In genomic region chr16:57128787-57129389, GRCh38 we compare ENCODE assay signal across 12 cellular contexts. TPM values are rescaled to one million over a fixed set of nuclear protein-coding genes. Genes with fewer than 3 reads are reported as not detected.
DNase-seq lines count a peak whose midpoint lies in the region; ATAC-seq and TF ChIP-seq lines count a peak whose summit lies in the region.
"Had no signal": no experiment of that assay in that cellular context is flagged by ENCODE, and none has a peak within 500 bp of the region (broad histone marks: within the 10 kb centered on the region; RNA-seq: fewer than 3 reads in every experiment).

No MANE protein-coding gene starts in this region.

- H3K27ac ChIP-seq in HEK293 (ENCODE audit: extremely low read depth, low read depth, low read length), result no peak overlapping the region

- DNase-seq in activated CD8-positive, alpha-beta T cell treated with anti-CD3 and anti-CD28 coated beads for 36 hours, result peak; percentile 90
- peak; percentile 24 for DNase-seq in central memory CD4-positive, alpha-beta T cell
- DNase-seq in stimulated activated effector memory CD8-positive, alpha-beta T cell treated with anti-CD3 and anti-CD28 coated beads, Interleukin-12 subunit alpha, Interleukin-12 subunit beta, amount 100 ng/mL, for 72 hours (ENCODE audit: low spot score in 2 of 2), result peak in 1 of 2 donors; percentile 72
- DNase-seq in lower leg skin (ENCODE audit: low spot score in 2 of 2), result no peak
- DNase-seq: H7, naive B cell, NCI-H2107 had no signal

- H3K36me3 Mint-ChIP-seq in activated CD8-positive, alpha-beta T cell treated with anti-CD3 and anti-CD28 coated beads for 36 hours (ENCODE audit: low read depth), result no peaks in the 10 kb centered on the region
- H3K36me3 Mint-ChIP-seq in stimulated activated effector memory CD8-positive, alpha-beta T cell treated with anti-CD3 and anti-CD28 coated beads, Interleukin-12 subunit alpha, Interleukin-12 subunit beta, amount 100 ng/mL, for 72 hours, result no peaks in the 10 kb centered on the region
- H3K36me3 Mint-ChIP-seq: naive B cell had no signal

- no peaks in the 10 kb centered on the region for H3K27me3 Mint-ChIP-seq in activated CD8-positive, alpha-beta T cell treated with anti-CD3 and anti-CD28 coated beads for 36 hours
- H3K27me3 Mint-ChIP-seq: naive B cell had no signal

- peaks cover 89% of the 10 kb centered on the region for H3K4me1 Mint-ChIP-seq in activated CD8-positive, alpha-beta T cell treated with anti-CD3 and anti-CD28 coated beads for 36 hours (ENCODE audit: low read depth)
- peaks cover 96% of the 10 kb centered on the region for H3K4me1 Mint-ChIP-seq in stimulated activated effector memory CD8-positive, alpha-beta T cell treated with anti-CD3 and anti-CD28 coated beads, Interleukin-12 subunit alpha, Interleukin-12 subunit beta, amount 100 ng/mL, for 72 hours

- H3K27ac Mint-ChIP-seq in activated CD8-positive, alpha-beta T cell treated with anti-CD3 and anti-CD28 coated beads for 36 hours, result peak overlapping the region; percentile 95
- H3K27ac Mint-ChIP-seq in stimulated activated effector memory CD8-positive, alpha-beta T cell treated with anti-CD3 and anti-CD28 coated beads, Interleukin-12 subunit alpha, Interleukin-12 subunit beta, amount 100 ng/mL, for 72 hours, result peak overlapping the region; percentile 86

- H3K9me3 Mint-ChIP-seq in activated CD8-positive, alpha-beta T cell treated with anti-CD3 and anti-CD28 coated beads for 36 hours, result no peaks in the 10 kb centered on the region
- H3K9me3 Mint-ChIP-seq in stimulated activated effector memory CD8-positive, alpha-beta T cell treated with anti-CD3 and anti-CD28 coated beads, Interleukin-12 subunit alpha, Interleukin-12 subunit beta, amount 100 ng/mL, for 72 hours, result no peaks in the 10 kb centered on the region
- H3K9me3 Mint-ChIP-seq: naive B cell had no signal

- H3K4me3 Mint-ChIP-seq in activated CD8-positive, alpha-beta T cell treated with anti-CD3 and anti-CD28 coated beads for 36 hours, result peak overlapping the region; percentile 72
- H3K4me3 Mint-ChIP-seq in stimulated activated effector memory CD8-positive, alpha-beta T cell treated with anti-CD3 and anti-CD28 coated beads, Interleukin-12 subunit alpha, Interleukin-12 subunit beta, amount 100 ng/mL, for 72 hours, result peak overlapping the region; percentile 56

- TF ChIP-seq CTCF in HEK293 (tag by site-specific recombination; IDR thresholded peaks at IDR 0.05), result no peak
- no peak for TF ChIP-seq CTCF in activated CD8-positive, alpha-beta T cell treated with anti-CD3 and anti-CD28 coated beads for 36 hours (IDR thresholded peaks at IDR 0.05)
- no peak for TF ChIP-seq CTCF in lower leg skin (IDR thresholded peaks at IDR 0.05)

- no peaks in the 10 kb centered on the region for H3K36me3 ChIP-seq in HEK293 (ENCODE audit: control insufficient read depth in 2 of 2, insufficient read depth in 1 of 2, low read length in 2 of 2)

- peak; percentile 86 for ATAC-seq in activated CD8-positive, alpha-beta T cell treated with anti-CD3 and anti-CD28 coated beads for 36 hours
- ATAC-seq in stimulated activated effector memory CD8-positive, alpha-beta T cell treated with anti-CD3 and anti-CD28 coated beads, Interleukin-12 subunit alpha, Interleukin-12 subunit beta, amount 100 ng/mL, for 72 hours, result peak; percentile 79
- ATAC-seq in HG03025 (IDR thresholded peaks at IDR 0.05; ENCODE audit: low FRiP score, unreplicated experiment) (no peak), GM21367 (IDR thresholded peaks at IDR 0.05; ENCODE audit: unreplicated experiment) (no peak), HG02571 (IDR thresholded peaks at IDR 0.05; ENCODE audit: unreplicated experiment) (no peak)
- ATAC-seq: Panc1 had no signal

- intact Hi-C loops in activated CD8-positive, alpha-beta T cell treated with anti-CD3 and anti-CD28 coated beads for 36 hours (cut with micrococcal nuclease), result no loop called here
- intact Hi-C loops in lower leg skin (cut with DNase I; ENCODE audit: low total_unique reads), result no loop called here

- POLR2A ChIA-PET in HEK293 (lab: Yijun Ruan, JAX), result interaction anchor here (1.2 kb wide), 1 partner anchor 37 kb away, joined by 3 read pairs; the partner anchor contains the start of gene CPNE2
- POLR2A ChIA-PET in activated CD8-positive, alpha-beta T cell treated with anti-CD3 and anti-CD28 coated beads for 36 hours (lab: Charles Lee), result interaction anchor here (0.6 to 4.3 kb wide), 10 partner anchors 8 to 159 kb away, joined by 3 to 23 read pairs (median 4); partner anchors contain the start of genes CPNE2, PSME3IP1 and RSPRY1

- WGBS in lower leg skin, 2 donors, result 87 to 88% methylated on average over 11 of the region's 11 CpGs

- TF ChIP-seq POLR2A in lower leg skin (IDR thresholded peaks at IDR 0.05), result no peak

- no peak overlapping the region for H3K4me3 ChIP-seq in HEK293 (ENCODE audit: low read depth, low read length)
- H3K4me3 ChIP-seq in lower leg skin (ENCODE audit: low read depth, poor library complexity, severe bottlenecking), result no peak overlapping the region

- H3K9me3 ChIP-seq in HEK293 (ENCODE audit: control insufficient read depth, insufficient read depth, low read depth, low read length), result no peaks in the 10 kb centered on the region

- CTCF ChIA-PET in HEK293 (lab: Yijun Ruan, JAX), result interaction anchor here (0.6 kb wide), 2 partner anchors 65 to 292 kb away, joined by 3 to 4 read pairs; no protein-coding TSS in a partner anchor
- CTCF ChIA-PET in activated CD8-positive, alpha-beta T cell treated with anti-CD3 and anti-CD28 coated beads for 36 hours (lab: Charles Lee), result interaction anchor here (1.7 kb wide), 1 partner anchor 17 kb away, joined by 4 read pairs; no protein-coding TSS in a partner anchor

- H3K4me1 ChIP-seq in HEK293 (ENCODE audit: control insufficient read depth, insufficient read depth, low read length), result no peaks in the 10 kb centered on the region

TF ChIP-seq in HEK293, 187 proteins besides CTCF, POLR2A, EP300 and RAD21 (continues in another document):
- TF ChIP-seq ZNF274 (IDR thresholded peaks at IDR 0.05; ENCODE audit: low read length) (no peak), ZNF274 (tag by site-specific recombination; IDR thresholded peaks at IDR 0.05; ENCODE audit: borderline replicate concordance) (no peak), EGR2 (tag by site-specific recombination; IDR thresholded peaks at IDR 0.05; ENCODE audit: low read depth) (peak; percentile 83), PRDM1 (tag by site-specific recombination; IDR thresholded peaks at IDR 0.05) (no peak), ZFHX2 (tag by site-specific recombination; conservative IDR thresholded peaks at IDR 0.05) (peak; percentile 33; the same call in 1 of the 2 replicates), MYNN (tag by site-specific recombination; IDR thresholded peaks at IDR 0.05; ENCODE audit: borderline replicate concordance) (no peak), TSHZ1 (tag by site-specific recombination; IDR thresholded peaks at IDR 0.05; ENCODE audit: borderline replicate concordance) (no peak), ZIC2 (tag by site-specific recombination; IDR thresholded peaks at IDR 0.05) (0 out of 2 replicates have a peak, but pooled peaks have one; percentile 10), AEBP2 (tag by site-specific recombination; IDR thresholded peaks at IDR 0.05; ENCODE audit: borderline replicate concordance) (no peak)

RNA-seq across cellular contexts. Expression of gene CPNE2, which starts 36.5 kb away (rescaled TPM):
- total RNA-seq in activated CD8-positive, alpha-beta T cell treated with anti-CD3 and anti-CD28 coated beads for 36 hours, result 10 to 100 TPM; 18.6 to 20.6 TPM
- total RNA-seq in lower leg skin, result 10 to 100 TPM; 12.5 to 18.9 (median 14.9) TPM

RNA-seq across cellular contexts. Expression of gene PSME3IP1, which starts 57.0 kb away (rescaled TPM):
- total RNA-seq in activated CD8-positive, alpha-beta T cell treated with anti-CD3 and anti-CD28 coated beads for 36 hours, result 100 to 1,000 TPM; 101 to 103 TPM
- total RNA-seq in lower leg skin, result 10 to 100 TPM; 38.8 to 68.9 (median 64.9) TPM

RNA-seq across cellular contexts. Expression of gene RSPRY1, which starts 57.2 kb away (rescaled TPM):
- 10 to 100 TPM; 24.5 to 29.4 TPM for total RNA-seq in activated CD8-positive, alpha-beta T cell treated with anti-CD3 and anti-CD28 coated beads for 36 hours
- 10 to 100 TPM; 23.8 to 31.2 (median 26.8) TPM for total RNA-seq in lower leg skin

Comparison
In these comparisons a context has a peak if more than half of its experiments do, and no peak if none do; other contexts are left out.
1. ATAC-seq: peak in activated CD8-positive, alpha-beta T cell treated with anti-CD3 and anti-CD28 coated beads for 36 hours (single experiment) and stimulated activated effector memory CD8-positive, alpha-beta T cell treated with anti-CD3 and anti-CD28 coated beads, Interleukin-12 subunit alpha, Interleukin-12 subunit beta, amount 100 ng/mL, for 72 hours (single experiment); none in HG03025 (single experiment), GM21367 (single experiment) and HG02571 (single experiment).
2. DNase-seq: peak in activated CD8-positive, alpha-beta T cell treated with anti-CD3 and anti-CD28 coated beads for 36 hours (single experiment) and central memory CD4-positive, alpha-beta T cell (single experiment); none in lower leg skin (0 of 2).